ENCODE assay signal across 2 cellular contexts in the genomic region with DNA sequence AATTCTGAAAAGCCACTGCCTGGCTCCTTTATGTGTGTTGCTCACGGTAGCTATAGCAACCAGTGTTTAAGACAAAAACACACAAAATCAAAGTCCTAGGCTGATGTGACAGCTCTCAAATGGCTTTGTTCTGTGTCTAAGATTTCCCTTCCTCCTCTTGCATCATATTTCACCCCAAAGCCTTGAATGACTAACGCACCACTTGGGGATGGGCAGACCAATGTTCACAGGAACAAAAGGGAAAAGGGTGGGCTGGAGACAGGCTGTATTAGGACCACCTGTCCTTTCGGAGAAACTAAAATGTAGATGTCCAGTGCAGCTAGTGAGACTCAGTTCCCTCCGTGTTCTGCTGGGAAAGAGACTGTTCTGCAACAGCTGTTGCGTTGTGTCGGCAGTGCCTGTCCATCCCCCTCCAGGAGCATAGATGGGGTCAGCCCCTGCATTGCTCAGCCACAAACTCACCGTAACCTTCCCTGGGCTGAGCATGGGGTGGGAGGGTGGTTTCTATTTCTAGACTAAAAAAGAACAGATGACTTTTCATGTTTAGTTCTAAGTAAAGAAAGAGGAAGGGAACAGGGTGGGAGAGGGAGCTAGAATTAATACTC.
TF ChIP-seq lines count a peak whose summit lies in the region.

No MANE protein-coding gene starts in this region.

TF ChIP-seq in GM12878, 131 proteins besides CTCF, POLR2A, EP300 and RAD21 (continued from another document and continues in another):
- TF ChIP-seq, protein P1, sequence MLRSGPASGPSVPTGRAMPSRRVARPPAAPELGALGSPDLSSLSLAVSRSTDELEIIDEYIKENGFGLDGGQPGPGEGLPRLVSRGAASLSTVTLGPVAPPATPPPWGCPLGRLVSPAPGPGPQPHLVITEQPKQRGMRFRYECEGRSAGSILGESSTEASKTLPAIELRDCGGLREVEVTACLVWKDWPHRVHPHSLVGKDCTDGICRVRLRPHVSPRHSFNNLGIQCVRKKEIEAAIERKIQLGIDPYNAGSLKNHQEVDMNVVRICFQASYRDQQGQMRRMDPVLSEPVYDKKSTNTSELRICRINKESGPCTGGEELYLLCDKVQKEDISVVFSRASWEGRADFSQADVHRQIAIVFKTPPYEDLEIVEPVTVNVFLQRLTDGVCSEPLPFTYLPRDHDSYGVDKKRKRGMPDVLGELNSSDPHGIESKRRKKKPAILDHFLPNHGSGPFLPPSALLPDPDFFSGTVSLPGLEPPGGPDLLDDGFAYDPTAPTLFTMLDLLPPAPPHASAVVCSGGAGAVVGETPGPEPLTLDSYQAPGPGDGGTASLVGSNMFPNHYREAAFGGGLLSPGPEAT (IDR thresholded peaks at IDR 0.05; ENCODE audit: low read depth) = no peak
- TF ChIP-seq, protein P2, sequence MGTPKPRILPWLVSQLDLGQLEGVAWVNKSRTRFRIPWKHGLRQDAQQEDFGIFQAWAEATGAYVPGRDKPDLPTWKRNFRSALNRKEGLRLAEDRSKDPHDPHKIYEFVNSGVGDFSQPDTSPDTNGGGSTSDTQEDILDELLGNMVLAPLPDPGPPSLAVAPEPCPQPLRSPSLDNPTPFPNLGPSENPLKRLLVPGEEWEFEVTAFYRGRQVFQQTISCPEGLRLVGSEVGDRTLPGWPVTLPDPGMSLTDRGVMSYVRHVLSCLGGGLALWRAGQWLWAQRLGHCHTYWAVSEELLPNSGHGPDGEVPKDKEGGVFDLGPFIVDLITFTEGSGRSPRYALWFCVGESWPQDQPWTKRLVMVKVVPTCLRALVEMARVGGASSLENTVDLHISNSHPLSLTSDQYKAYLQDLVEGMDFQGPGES (IDR thresholded peaks at IDR 0.05) = no peak
- TF ChIP-seq GATAD2B (conservative IDR thresholded peaks at IDR 0.05; ENCODE audit: low read depth) = no peak
- TF ChIP-seq, protein P3, sequence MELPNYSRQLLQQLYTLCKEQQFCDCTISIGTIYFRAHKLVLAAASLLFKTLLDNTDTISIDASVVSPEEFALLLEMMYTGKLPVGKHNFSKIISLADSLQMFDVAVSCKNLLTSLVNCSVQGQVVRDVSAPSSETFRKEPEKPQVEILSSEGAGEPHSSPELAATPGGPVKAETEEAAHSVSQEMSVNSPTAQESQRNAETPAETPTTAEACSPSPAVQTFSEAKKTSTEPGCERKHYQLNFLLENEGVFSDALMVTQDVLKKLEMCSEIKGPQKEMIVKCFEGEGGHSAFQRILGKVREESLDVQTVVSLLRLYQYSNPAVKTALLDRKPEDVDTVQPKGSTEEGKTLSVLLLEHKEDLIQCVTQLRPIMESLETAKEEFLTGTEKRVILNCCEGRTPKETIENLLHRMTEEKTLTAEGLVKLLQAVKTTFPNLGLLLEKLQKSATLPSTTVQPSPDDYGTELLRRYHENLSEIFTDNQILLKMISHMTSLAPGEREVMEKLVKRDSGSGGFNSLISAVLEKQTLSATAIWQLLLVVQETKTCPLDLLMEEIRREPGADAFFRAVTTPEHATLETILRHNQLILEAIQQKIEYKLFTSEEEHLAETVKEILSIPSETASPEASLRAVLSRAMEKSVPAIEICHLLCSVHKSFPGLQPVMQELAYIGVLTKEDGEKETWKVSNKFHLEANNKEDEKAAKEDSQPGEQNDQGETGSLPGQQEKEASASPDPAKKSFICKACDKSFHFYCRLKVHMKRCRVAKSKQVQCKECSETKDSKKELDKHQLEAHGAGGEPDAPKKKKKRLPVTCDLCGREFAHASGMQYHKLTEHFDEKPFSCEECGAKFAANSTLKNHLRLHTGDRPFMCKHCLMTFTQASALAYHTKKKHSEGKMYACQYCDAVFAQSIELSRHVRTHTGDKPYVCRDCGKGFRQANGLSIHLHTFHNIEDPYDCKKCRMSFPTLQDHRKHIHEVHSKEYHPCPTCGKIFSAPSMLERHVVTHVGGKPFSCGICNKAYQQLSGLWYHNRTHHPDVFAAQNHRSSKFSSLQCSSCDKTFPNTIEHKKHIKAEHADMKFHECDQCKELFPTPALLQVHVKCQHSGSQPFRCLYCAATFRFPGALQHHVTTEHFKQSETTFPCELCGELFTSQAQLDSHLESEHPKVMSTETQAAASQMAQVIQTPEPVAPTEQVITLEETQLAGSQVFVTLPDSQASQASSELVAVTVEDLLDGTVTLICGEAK (IDR thresholded peaks at IDR 0.05; ENCODE audit: borderline replicate concordance) = no peak
- TF ChIP-seq, protein P4, sequence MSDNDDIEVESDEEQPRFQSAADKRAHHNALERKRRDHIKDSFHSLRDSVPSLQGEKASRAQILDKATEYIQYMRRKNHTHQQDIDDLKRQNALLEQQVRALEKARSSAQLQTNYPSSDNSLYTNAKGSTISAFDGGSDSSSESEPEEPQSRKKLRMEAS (IDR thresholded peaks at IDR 0.05; ENCODE audit: low read depth, low read length) = no peak
- no peak for TF ChIP-seq HDAC6 (IDR thresholded peaks at IDR 0.05; ENCODE audit: unreplicated experiment)
- no peak for TF ChIP-seq CBX3 (IDR thresholded peaks at IDR 0.05; ENCODE audit: borderline replicate concordance, low read depth)
- TF ChIP-seq RELA (IDR thresholded peaks at IDR 0.05; ENCODE audit: borderline replicate concordance, partially characterized antibody) = no peak
- TF ChIP-seq CBFB (IDR thresholded peaks at IDR 0.05; ENCODE audit: low read depth) = no peak
- TF ChIP-seq ZNF274 (IDR thresholded peaks at IDR 0.05; ENCODE audit: insufficient read depth, insufficient read length) = no peak
- TF ChIP-seq, protein P5, sequence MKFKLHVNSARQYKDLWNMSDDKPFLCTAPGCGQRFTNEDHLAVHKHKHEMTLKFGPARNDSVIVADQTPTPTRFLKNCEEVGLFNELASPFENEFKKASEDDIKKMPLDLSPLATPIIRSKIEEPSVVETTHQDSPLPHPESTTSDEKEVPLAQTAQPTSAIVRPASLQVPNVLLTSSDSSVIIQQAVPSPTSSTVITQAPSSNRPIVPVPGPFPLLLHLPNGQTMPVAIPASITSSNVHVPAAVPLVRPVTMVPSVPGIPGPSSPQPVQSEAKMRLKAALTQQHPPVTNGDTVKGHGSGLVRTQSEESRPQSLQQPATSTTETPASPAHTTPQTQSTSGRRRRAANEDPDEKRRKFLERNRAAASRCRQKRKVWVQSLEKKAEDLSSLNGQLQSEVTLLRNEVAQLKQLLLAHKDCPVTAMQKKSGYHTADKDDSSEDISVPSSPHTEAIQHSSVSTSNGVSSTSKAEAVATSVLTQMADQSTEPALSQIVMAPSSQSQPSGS (IDR thresholded peaks at IDR 0.05; ENCODE audit: low read length) = no peak
- TF ChIP-seq, protein P6, sequence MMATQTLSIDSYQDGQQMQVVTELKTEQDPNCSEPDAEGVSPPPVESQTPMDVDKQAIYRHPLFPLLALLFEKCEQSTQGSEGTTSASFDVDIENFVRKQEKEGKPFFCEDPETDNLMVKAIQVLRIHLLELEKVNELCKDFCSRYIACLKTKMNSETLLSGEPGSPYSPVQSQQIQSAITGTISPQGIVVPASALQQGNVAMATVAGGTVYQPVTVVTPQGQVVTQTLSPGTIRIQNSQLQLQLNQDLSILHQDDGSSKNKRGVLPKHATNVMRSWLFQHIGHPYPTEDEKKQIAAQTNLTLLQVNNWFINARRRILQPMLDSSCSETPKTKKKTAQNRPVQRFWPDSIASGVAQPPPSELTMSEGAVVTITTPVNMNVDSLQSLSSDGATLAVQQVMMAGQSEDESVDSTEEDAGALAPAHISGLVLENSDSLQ (IDR thresholded peaks at IDR 0.05) = peak; percentile 61; the same call in 1 of the 2 replicates

TF ChIP-seq in HepG2, 621 proteins besides CTCF, POLR2A, EP300 and RAD21 (continued from another document and continues in another):
- peak; percentile 50; the same call in 1 of the 2 replicates for TF ChIP-seq RNF2 (conservative IDR thresholded peaks at IDR 0.05; ENCODE audit: low read depth)
- TF ChIP-seq ZNF616 (CRISPR knock-in tag; IDR thresholded peaks at IDR 0.05; ENCODE audit: low read depth) = no peak
- no peak for TF ChIP-seq MTF1 (CRISPR knock-in tag; IDR thresholded peaks at IDR 0.05)
- TF ChIP-seq, protein P7, sequence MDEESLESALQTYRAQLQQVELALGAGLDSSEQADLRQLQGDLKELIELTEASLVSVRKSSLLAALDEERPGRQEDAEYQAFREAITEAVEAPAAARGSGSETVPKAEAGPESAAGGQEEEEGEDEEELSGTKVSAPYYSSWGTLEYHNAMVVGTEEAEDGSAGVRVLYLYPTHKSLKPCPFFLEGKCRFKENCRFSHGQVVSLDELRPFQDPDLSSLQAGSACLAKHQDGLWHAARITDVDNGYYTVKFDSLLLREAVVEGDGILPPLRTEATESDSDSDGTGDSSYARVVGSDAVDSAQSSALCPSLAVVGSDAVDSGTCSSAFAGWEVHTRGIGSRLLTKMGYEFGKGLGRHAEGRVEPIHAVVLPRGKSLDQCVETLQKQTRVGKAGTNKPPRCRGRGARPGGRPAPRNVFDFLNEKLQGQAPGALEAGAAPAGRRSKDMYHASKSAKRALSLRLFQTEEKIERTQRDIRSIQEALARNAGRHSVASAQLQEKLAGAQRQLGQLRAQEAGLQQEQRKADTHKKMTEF (CRISPR knock-in tag; IDR thresholded peaks at IDR 0.05) = peak; percentile 66; the same call in 1 of the 2 replicates
- TF ChIP-seq HNF4A (CRISPR knock-in tag; IDR thresholded peaks at IDR 0.05) = peak; percentile 85
- no peak for TF ChIP-seq PRPF4 (IDR thresholded peaks at IDR 0.05; ENCODE audit: low read depth, low read length, poor library complexity, severe bottlenecking)
- TF ChIP-seq, protein P8, sequence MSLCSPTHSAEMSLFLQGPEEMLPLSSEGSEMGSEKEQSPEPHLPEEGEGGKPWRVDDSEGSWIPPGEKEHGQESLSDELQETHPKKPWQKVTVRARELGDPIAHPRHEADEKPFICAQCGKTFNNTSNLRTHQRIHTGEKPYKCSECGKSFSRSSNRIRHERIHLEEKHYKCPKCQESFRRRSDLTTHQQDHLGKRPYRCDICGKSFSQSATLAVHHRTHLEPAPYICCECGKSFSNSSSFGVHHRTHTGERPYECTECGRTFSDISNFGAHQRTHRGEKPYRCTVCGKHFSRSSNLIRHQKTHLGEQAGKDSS (CRISPR knock-in tag; IDR thresholded peaks at IDR 0.05; ENCODE audit: borderline replicate concordance, low read depth) = 0 out of 2 replicates have a peak, but pooled peaks have one; percentile 35
- TF ChIP-seq ZNF451 (CRISPR knock-in tag; IDR thresholded peaks at IDR 0.05) = no peak
- peak; percentile 51; the same call in 1 of the 2 replicates for TF ChIP-seq ZMYM4 (CRISPR knock-in tag; IDR thresholded peaks at IDR 0.05)
- TF ChIP-seq TBX3 (IDR thresholded peaks at IDR 0.05; ENCODE audit: borderline replicate concordance) = peak; percentile 67; the same call in 1 of the 2 replicates
- TF ChIP-seq ZFAT (CRISPR knock-in tag; conservative IDR thresholded peaks at IDR 0.05) = no peak
- TF ChIP-seq MED1 (CRISPR knock-in tag; IDR thresholded peaks at IDR 0.05) = peak; percentile 58; the same call in 1 of the 2 replicates
- peak; percentile 85 for TF ChIP-seq SIX4 (CRISPR knock-in tag; IDR thresholded peaks at IDR 0.05)
- TF ChIP-seq FOXJ3 (CRISPR knock-in tag; IDR thresholded peaks at IDR 0.05; ENCODE audit: borderline replicate concordance) = peak; percentile 91
- no peak for TF ChIP-seq ZNF546 (CRISPR knock-in tag; conservative IDR thresholded peaks at IDR 0.05)
- TF ChIP-seq ZNF564 (CRISPR knock-in tag; IDR thresholded peaks at IDR 0.05) = no peak
- peak; percentile 63; the same call in 1 of the 2 replicates for TF ChIP-seq ZNF331 (CRISPR knock-in tag; IDR thresholded peaks at IDR 0.05)
- TF ChIP-seq, protein P9, sequence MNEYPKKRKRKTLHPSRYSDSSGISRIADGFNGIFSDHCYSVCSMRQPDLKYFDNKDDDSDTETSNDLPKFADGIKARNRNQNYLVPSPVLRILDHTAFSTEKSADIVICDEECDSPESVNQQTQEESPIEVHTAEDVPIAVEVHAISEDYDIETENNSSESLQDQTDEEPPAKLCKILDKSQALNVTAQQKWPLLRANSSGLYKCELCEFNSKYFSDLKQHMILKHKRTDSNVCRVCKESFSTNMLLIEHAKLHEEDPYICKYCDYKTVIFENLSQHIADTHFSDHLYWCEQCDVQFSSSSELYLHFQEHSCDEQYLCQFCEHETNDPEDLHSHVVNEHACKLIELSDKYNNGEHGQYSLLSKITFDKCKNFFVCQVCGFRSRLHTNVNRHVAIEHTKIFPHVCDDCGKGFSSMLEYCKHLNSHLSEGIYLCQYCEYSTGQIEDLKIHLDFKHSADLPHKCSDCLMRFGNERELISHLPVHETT (CRISPR knock-in tag; conservative IDR thresholded peaks at IDR 0.05) = no peak
- no peak for TF ChIP-seq ZNF34 (CRISPR knock-in tag; IDR thresholded peaks at IDR 0.05; ENCODE audit: borderline replicate concordance)
- TF ChIP-seq, protein P10, sequence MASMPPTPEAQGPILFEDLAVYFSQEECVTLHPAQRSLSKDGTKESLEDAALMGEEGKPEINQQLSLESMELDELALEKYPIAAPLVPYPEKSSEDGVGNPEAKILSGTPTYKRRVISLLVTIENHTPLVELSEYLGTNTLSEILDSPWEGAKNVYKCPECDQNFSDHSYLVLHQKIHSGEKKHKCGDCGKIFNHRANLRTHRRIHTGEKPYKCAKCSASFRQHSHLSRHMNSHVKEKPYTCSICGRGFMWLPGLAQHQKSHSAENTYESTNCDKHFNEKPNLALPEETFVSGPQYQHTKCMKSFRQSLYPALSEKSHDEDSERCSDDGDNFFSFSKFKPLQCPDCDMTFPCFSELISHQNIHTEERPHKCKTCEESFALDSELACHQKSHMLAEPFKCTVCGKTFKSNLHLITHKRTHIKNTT (CRISPR knock-in tag; IDR thresholded peaks at IDR 0.05) = no peak
- TF ChIP-seq, protein P11, sequence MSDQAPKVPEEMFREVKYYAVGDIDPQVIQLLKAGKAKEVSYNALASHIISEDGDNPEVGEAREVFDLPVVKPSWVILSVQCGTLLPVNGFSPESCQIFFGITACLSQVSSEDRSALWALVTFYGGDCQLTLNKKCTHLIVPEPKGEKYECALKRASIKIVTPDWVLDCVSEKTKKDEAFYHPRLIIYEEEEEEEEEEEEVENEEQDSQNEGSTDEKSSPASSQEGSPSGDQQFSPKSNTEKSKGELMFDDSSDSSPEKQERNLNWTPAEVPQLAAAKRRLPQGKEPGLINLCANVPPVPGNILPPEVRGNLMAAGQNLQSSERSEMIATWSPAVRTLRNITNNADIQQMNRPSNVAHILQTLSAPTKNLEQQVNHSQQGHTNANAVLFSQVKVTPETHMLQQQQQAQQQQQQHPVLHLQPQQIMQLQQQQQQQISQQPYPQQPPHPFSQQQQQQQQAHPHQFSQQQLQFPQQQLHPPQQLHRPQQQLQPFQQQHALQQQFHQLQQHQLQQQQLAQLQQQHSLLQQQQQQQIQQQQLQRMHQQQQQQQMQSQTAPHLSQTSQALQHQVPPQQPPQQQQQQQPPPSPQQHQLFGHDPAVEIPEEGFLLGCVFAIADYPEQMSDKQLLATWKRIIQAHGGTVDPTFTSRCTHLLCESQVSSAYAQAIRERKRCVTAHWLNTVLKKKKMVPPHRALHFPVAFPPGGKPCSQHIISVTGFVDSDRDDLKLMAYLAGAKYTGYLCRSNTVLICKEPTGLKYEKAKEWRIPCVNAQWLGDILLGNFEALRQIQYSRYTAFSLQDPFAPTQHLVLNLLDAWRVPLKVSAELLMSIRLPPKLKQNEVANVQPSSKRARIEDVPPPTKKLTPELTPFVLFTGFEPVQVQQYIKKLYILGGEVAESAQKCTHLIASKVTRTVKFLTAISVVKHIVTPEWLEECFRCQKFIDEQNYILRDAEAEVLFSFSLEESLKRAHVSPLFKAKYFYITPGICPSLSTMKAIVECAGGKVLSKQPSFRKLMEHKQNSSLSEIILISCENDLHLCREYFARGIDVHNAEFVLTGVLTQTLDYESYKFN (CRISPR knock-in tag; conservative IDR thresholded peaks at IDR 0.05) = peak; percentile 78
